ENCODE assay signal across 9 cellular contexts in genomic region chr1:54977533-54977932, GRCh38. TPM values are rescaled to one million over a fixed set of nuclear protein-coding genes. Genes with fewer than 3 reads are reported as not detected.
"Had no signal": no experiment of that assay in that cellular context is flagged by ENCODE, and none has a peak within 500 bp of the region (broad histone marks: within the 10 kb centered on the region; RNA-seq: fewer than 3 reads in every experiment).

No MANE protein-coding gene starts in this region.

RNA-seq across cellular contexts. Expression of gene TMEM61, which starts 2.9 kb away (rescaled TPM):
- total RNA-seq: HepG2, HT1080, IMR-90, K562, LHCN-M2, MCF 10A, NCI-H460, SJSA1 had no signal
- polyA plus RNA-seq: HepG2, IMR-90, K562 had no signal

RNA-seq across cellular contexts. Expression of gene BSND, which starts 21.2 kb away (rescaled TPM):
- total RNA-seq: HepG2, HT1080, IMR-90, K562, LHCN-M2, MCF 10A, NCI-H460, Right ventricle myocardium superior, SJSA1 had no signal
- polyA plus RNA-seq: HepG2, IMR-90, K562 had no signal
